Comparison of ENCODE assay signal across 19 cellular contexts in the genomic region with DNA sequence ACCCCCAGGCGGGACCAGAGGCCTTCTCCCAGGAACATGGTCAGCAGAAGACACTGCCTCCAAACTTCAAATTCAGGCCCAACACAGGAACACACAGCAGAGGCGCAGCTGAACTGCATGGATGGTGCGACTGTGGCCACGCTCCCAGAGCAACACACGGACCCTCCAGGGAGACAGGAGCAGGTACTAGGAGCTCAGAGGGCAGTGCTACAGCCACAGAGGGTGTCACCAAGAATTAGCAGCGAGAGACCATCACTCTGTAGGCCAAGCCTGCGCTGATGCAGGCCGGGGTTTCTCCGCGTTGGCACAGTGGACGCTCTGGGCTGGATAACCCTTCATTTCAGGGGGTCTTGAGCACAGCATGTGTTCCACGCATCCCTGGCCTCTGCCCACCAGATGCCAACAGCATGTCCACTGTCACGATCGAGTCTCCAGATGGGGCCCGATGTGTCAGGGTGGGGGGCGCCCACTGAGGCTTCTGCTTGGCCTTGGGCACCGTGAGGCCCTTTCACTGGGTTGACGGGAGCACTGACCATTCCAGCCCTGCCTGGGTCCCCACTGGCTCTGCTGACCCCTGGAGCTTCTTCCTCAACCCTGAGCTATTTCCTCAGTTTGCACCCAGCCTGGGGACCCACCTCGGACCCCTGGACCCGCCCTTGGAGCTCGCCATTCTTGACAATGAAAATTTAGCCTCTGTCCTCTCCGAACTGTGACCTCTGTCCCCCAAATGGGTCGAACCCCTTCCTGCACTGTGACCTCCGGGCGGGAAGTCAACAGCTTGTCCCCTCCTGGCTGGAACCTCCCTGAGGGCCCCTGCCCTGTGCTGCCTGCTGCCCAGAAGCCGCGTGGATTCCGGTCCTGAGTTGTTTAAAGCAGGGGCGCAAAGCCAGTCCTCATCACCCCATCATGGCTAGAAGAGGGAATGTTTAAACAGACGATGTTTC.
DNase-seq lines count a peak whose midpoint lies in the region; ATAC-seq, FAIRE-seq and TF ChIP-seq lines count a peak whose summit lies in the region.
"Had no signal": no experiment of that assay in that cellular context is flagged by ENCODE, and none has a peak within 500 bp of the region (broad histone marks: within the 10 kb centered on the region; RNA-seq: fewer than 3 reads in every experiment).

No MANE protein-coding gene starts in this region.

- no peaks in the 10 kb centered on the region for H3K9me3 ChIP-seq in Peyer's patch
- H3K9me3 ChIP-seq in lower lobe of right lung, result no peaks in the 10 kb centered on the region
- H3K9me3 ChIP-seq in stomach, result no peaks in the 10 kb centered on the region
- H3K9me3 ChIP-seq: pancreas had no signal

- intact Hi-C loops in lower lobe of right lung (cut with DNase I), result no loop called here
- intact Hi-C loops in stomach (cut with DNase I; ENCODE audit: low total_unique reads), result no loop called here

- no peak overlapping the region for H3K4me3 ChIP-seq in Peyer's patch
- H3K4me3 ChIP-seq in bronchial epithelial cell (ENCODE audit: low read depth, low read length), result no peak overlapping the region
- no peak overlapping the region for H3K4me3 ChIP-seq in lower lobe of right lung
- H3K4me3 ChIP-seq in stomach, result no peak overlapping the region
- H3K4me3 ChIP-seq: pancreas, SK-N-MC had no signal

- no peak for TF ChIP-seq EP300 in stomach (IDR thresholded peaks at IDR 0.05)

- WGBS in stomach, 5 donors, result 85 to 91% (median 88%) methylated on average over 21 to 30 of the region's 30 CpGs

- FAIRE-seq in bronchial epithelial cell (lab: Jason Lieb, UNC), result peak; percentile 32
- FAIRE-seq: GM19239, pancreas had no signal

- H3K27ac ChIP-seq in Peyer's patch (peak overlapping the region in 1 of 4 donors; percentile 65), lower lobe of right lung (no peak overlapping the region), stomach (peak overlapping the region in 2 of 5 donors; percentile 86 to 89)
- H3K27ac ChIP-seq: pancreas, SK-N-MC had no signal

- TF ChIP-seq POLR2A in Peyer's patch (IDR thresholded peaks at IDR 0.05) (no peak), stomach (IDR thresholded peaks at IDR 0.05) (no peak)

- H3K4me1 ChIP-seq in Peyer's patch, result no peaks in the 10 kb centered on the region
- H3K4me1 ChIP-seq in lower lobe of right lung, result peaks cover 16% of the 10 kb centered on the region
- H3K4me1 ChIP-seq in stomach, result peaks cover 2 to 30% (median 16%) of the 10 kb centered on the region in 4 donors
- H3K4me1 ChIP-seq: pancreas had no signal

- H3K27me3 ChIP-seq in Peyer's patch (no peaks in the 10 kb centered on the region), bronchial epithelial cell (ENCODE audit: control insufficient read depth, insufficient read depth, low read length) (no peaks in the 10 kb centered on the region), lower lobe of right lung (ENCODE audit: low read depth) (peaks cover 4% of the 10 kb centered on the region), stomach (peaks cover 0 to 5% (median 0%) of the 10 kb centered on the region in 3 donors)
- H3K27me3 ChIP-seq: pancreas had no signal

- no peak for TF ChIP-seq CTCF in Peyer's patch (IDR thresholded peaks at IDR 0.05)
- TF ChIP-seq CTCF in bronchial epithelial cell (IDR thresholded peaks at IDR 0.05; ENCODE audit: insufficient read depth, low read length, severe bottlenecking), result no peak
- no peak for TF ChIP-seq CTCF in lower lobe of right lung (IDR thresholded peaks at IDR 0.05)
- TF ChIP-seq CTCF in stomach (IDR thresholded peaks at IDR 0.05), result no peak

- H3K36me3 ChIP-seq in Peyer's patch (no peaks in the 10 kb centered on the region), bronchial epithelial cell (ENCODE audit: control insufficient read depth, insufficient read depth, low read length) (no peaks in the 10 kb centered on the region), lower lobe of right lung (no peaks in the 10 kb centered on the region), stomach (no peaks in the 10 kb centered on the region)
- H3K36me3 ChIP-seq: pancreas had no signal

- DNase-seq in Peyer's patch (peak in 2 of 3 donors; percentile 32 to 40), bronchial epithelial cell (ENCODE audit: low read depth) (no peak), lower lobe of right lung (peak; percentile 45), stomach (peak; percentile 17), DMS114 treated with DMSO at 0.1 percent for 48 hours (lab: John Stamatoyannopoulos, UW; ENCODE audit: unreplicated experiment) (no peak), NOMO-1 treated with dmso at 0.1 percent for 144 hours (lab: John Stamatoyannopoulos, UW; ENCODE audit: unreplicated experiment) (no peak)
- DNase-seq: activated naive CD8-positive, alpha-beta T cell treated with anti-CD3 and anti-CD28 coated beads, Interleukin-2, amount 50 U/mL, for 24 hours; CD4-positive, CD25-positive, alpha-beta regulatory T cell; effector CD8-positive, alpha-beta T cell; HCEC 1CT; NCI-H1092; NCI-H187; NCI-H526; substantia nigra had no signal

- ATAC-seq in lower lobe of right lung, result no peak
- no peak for ATAC-seq in HG03342 (IDR thresholded peaks at IDR 0.05; ENCODE audit: unreplicated experiment)
- ATAC-seq: activated naive CD8-positive, alpha-beta T cell treated with anti-CD3 and anti-CD28 coated beads, Interleukin-2, amount 50 U/mL, for 24 hours; naive thymus-derived CD4-positive, alpha-beta T cell; pancreas had no signal

Comparison
In these comparisons a context has a peak if more than half of its experiments do, and no peak if none do; other contexts are left out.
1. DNase-seq: peak in Peyer's patch (2 of 3), lower lobe of right lung (single experiment) and stomach (single experiment); none in bronchial epithelial cell (single experiment), DMS114 treated with DMSO at 0.1 percent for 48 hours (single experiment) and NOMO-1 treated with dmso at 0.1 percent for 144 hours (single experiment).